ENCODE assay signal across 24 cellular contexts in genomic region chr2:240398711-240399267, GRCh38. TPM values are rescaled to one million over a fixed set of nuclear protein-coding genes. Genes with fewer than 3 reads are reported as not detected.
DNase-seq lines count a peak whose midpoint lies in the region; ATAC-seq and TF ChIP-seq lines count a peak whose summit lies in the region.
"Had no signal": no experiment of that assay in that cellular context is flagged by ENCODE, and none has a peak within 500 bp of the region (broad histone marks: within the 10 kb centered on the region; RNA-seq: fewer than 3 reads in every experiment).

No MANE protein-coding gene starts in this region.

- ATAC-seq in right cardiac atrium (no peak), mucosa of descending colon (no peak), upper lobe of right lung (no peak), GM21515 (IDR thresholded peaks at IDR 0.05; ENCODE audit: unreplicated experiment) (no peak), GM19455 (IDR thresholded peaks at IDR 0.05; ENCODE audit: unreplicated experiment) (no peak)
- ATAC-seq: left colon, PC-3, T-cell had no signal

- DNase-seq in cardiac septum (ENCODE audit: low spot score) (peak; percentile 64), right cardiac atrium (no peak), coronary artery (ENCODE audit: low spot score) (peak; percentile 65), mucosa of descending colon (peak in 2 of 3 donors; percentile 16 to 35), upper lobe of right lung (peak; percentile 47), NCI-H345 (lab: John Stamatoyannopoulos, UW) (no peak)
- DNase-seq: activated CD4-positive, alpha-beta T cell treated with anti-CD3 and anti-CD28 coated beads, Interleukin-2, amount 10 ng/mL, durations not matched to agents 24 days and 14 days; activated gamma-delta T cell treated with Interleukin-2 at 50 U/mL for 16 hours; Caco-2; DND-41; glutamatergic neuron; GOT3; NCI-H2081 treated with DMSO at 0.1 percent for 48 hours; NCI-H446 treated with DMSO at 0.1 percent for 48 hours; PC-3; stimulated activated CD4-positive, alpha-beta T cell treated with anti-CD3 and anti-CD28 coated beads, Interleukin-12 subunit alpha, Interleukin-12 subunit beta, amount 100 ng/mL, for 4 hours; stimulated activated CD4-positive, alpha-beta T cell treated with anti-CD3 and anti-CD28 coated beads, Interleukin-4, amount 100 ng/mL, for 4 hours; transverse colon had no signal

- H3K4me3 ChIP-seq in right cardiac atrium (ENCODE audit: low read length) (no peak overlapping the region), coronary artery (no peak overlapping the region), mucosa of descending colon (no peak overlapping the region), upper lobe of right lung (no peak overlapping the region)
- H3K4me3 ChIP-seq: BLaER1 treated with 17β-estradiol and CSF1 and Interleukin-3, amounts not matched to agents 10 nM and 100 nM; transverse colon had no signal

- no peak overlapping the region for H3K27ac ChIP-seq in right cardiac atrium (ENCODE audit: low read length)
- H3K27ac ChIP-seq in coronary artery, result no peak overlapping the region
- H3K27ac ChIP-seq in upper lobe of right lung, result no peak overlapping the region
- H3K27ac ChIP-seq: BLaER1 treated with 17β-estradiol and CSF1 and Interleukin-3, amounts not matched to agents 10 nM and 100 nM; brain microvascular endothelial cell; transverse colon had no signal

- H3K4me1 ChIP-seq in right cardiac atrium (ENCODE audit: control insufficient read depth, insufficient read depth, low read length) (no peaks in the 10 kb centered on the region), mucosa of descending colon (ENCODE audit: low read depth) (no peaks in the 10 kb centered on the region), upper lobe of right lung (no peaks in the 10 kb centered on the region)
- H3K4me1 ChIP-seq: Caco-2 had no signal

- 82% methylated on average over 18 of the region's 18 CpGs for WGBS in right cardiac atrium

- TF ChIP-seq CTCF in coronary artery (IDR thresholded peaks at IDR 0.05), result no peak
- TF ChIP-seq CTCF in mucosa of descending colon (IDR thresholded peaks at IDR 0.05), result no peak
- TF ChIP-seq CTCF in upper lobe of right lung (IDR thresholded peaks at IDR 0.05), result no peak

- H3K27me3 ChIP-seq in right cardiac atrium (ENCODE audit: control insufficient read depth, insufficient read depth) (no peaks in the 10 kb centered on the region), upper lobe of right lung (peaks cover 8% of the 10 kb centered on the region)
- H3K27me3 ChIP-seq: BLaER1 treated with 17β-estradiol and CSF1 and Interleukin-3, amounts not matched to agents 10 nM and 100 nM; brain microvascular endothelial cell; transverse colon had no signal

- no peaks in the 10 kb centered on the region for H3K9me3 ChIP-seq in right cardiac atrium (ENCODE audit: control insufficient read depth, low read length)
- no peaks in the 10 kb centered on the region for H3K9me3 ChIP-seq in mucosa of descending colon
- no peaks in the 10 kb centered on the region for H3K9me3 ChIP-seq in upper lobe of right lung
- H3K9me3 ChIP-seq: BLaER1 treated with 17β-estradiol and CSF1 and Interleukin-3, amounts not matched to agents 10 nM and 100 nM; Caco-2; transverse colon had no signal

- no peaks in the 10 kb centered on the region for H3K36me3 ChIP-seq in mucosa of descending colon (ENCODE audit: low read depth)
- H3K36me3 ChIP-seq in upper lobe of right lung, result no peaks in the 10 kb centered on the region
- H3K36me3 ChIP-seq: BLaER1 treated with 17β-estradiol and CSF1 and Interleukin-3, amounts not matched to agents 10 nM and 100 nM; brain microvascular endothelial cell; transverse colon had no signal

- intact Hi-C loops in cardiac septum (cut with DNase I), result no loop called here
- intact Hi-C loops in right cardiac atrium (cut with DNase I), result no loop called here
- intact Hi-C loops in mucosa of descending colon (cut with DNase I, micrococcal nuclease), result no loop called here
- intact Hi-C loops in upper lobe of right lung (cut with DNase I), result no loop called here

RNA-seq across cellular contexts. Expression of gene GPC1, which starts 36.7 kb away (rescaled TPM):
- total RNA-seq in cardiac septum (291 TPM), right cardiac atrium (100 to 1,000 TPM in 2 of 4 donors, 10 to 100 TPM in 2; 75.8 to 107 (median 94.8) TPM), mucosa of descending colon (10 to 100 TPM; 12.4 to 29.2 (median 15.4) TPM), upper lobe of right lung (24.8 TPM)
- polyA plus RNA-seq in right cardiac atrium, result 118 TPM

Comparison
In these comparisons a context has a peak if more than half of its experiments do, and no peak if none do; other contexts are left out.
1. DNase-seq: peak in cardiac septum (single experiment), coronary artery (single experiment), mucosa of descending colon (2 of 3) and upper lobe of right lung (single experiment); none in right cardiac atrium (0 of 3) and NCI-H345 (single experiment).